ENCODE assay signal across 16 cellular contexts in the genomic region with DNA sequence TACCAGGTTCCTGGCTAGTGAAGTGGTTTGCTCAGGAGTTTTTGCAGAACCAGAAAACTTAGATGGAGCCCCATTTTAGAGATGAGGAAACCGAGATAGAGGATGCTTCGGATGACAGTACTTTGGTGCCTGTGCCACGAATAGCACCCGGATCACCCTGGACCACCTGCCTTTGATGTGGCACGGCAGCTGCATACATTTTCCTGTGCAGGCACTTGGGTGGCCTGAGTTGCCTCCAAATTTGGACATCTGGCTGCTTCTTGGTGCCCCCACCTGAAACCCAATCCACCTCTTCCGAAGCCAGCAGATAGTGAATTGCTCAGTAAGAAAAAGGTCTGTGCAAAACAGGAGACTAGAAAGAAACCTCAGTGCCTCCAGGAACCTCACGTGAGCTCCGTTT.
DNase-seq lines count a peak whose midpoint lies in the region; ATAC-seq and TF ChIP-seq lines count a peak whose summit lies in the region.
"Had no signal": no experiment of that assay in that cellular context is flagged by ENCODE, and none has a peak within 500 bp of the region (broad histone marks: within the 10 kb centered on the region; RNA-seq: fewer than 3 reads in every experiment).

No MANE protein-coding gene starts in this region.

- CTCF ChIA-PET in CD4-positive, alpha-beta T cell (lab: Charles Lee) = no interaction called here

- H3K9me3 ChIP-seq in CD4-positive, alpha-beta T cell (ENCODE audit: control insufficient read depth, low read length) = no peaks in the 10 kb centered on the region
- H3K9me3 ChIP-seq: esophagus muscularis mucosa, heart left ventricle, testis had no signal

- DNase-seq in CD4-positive, alpha-beta T cell = no peak
- DNase-seq in Jurkat, Clone E6-1 (ENCODE audit: low read depth, low spot score) = peak; percentile 97
- DNase-seq in activated T-cell treated with anti-CD3 and anti-CD28 coated beads, Interleukin-2, amount 50 U/mL, for 72 hours = no peak
- DNase-seq in nephron progenitor cell (no peak), RPMI8226 (no peak), erythroblast (lab: John Stamatoyannopoulos, UW) (no peak), medulla oblongata (ENCODE audit: extremely low spot score) (no peak)
- DNase-seq: CD8-positive, alpha-beta T cell; heart left ventricle; Kasumi-1; NCI-H187; NCI-H524 treated with DMSO at 0.1 percent for 48 hours; stimulated activated CD4-positive, alpha-beta T cell treated with anti-CD3 and anti-CD28 coated beads, Interleukin-15, amount 100 ng/mL, for 24 hours; testis had no signal

- H3K9me3 Mint-ChIP-seq in CD4-positive, alpha-beta T cell = no peaks in the 10 kb centered on the region
- H3K9me3 Mint-ChIP-seq in activated T-cell treated with anti-CD3 and anti-CD28 coated beads, Interleukin-2, amount 50 U/mL, for 72 hours = no peaks in the 10 kb centered on the region
- no peaks in the 10 kb centered on the region for H3K9me3 Mint-ChIP-seq in nephron progenitor cell
- H3K9me3 Mint-ChIP-seq: CD8-positive, alpha-beta T cell had no signal

- no peak overlapping the region for H3K27ac ChIP-seq in CD4-positive, alpha-beta T cell (ENCODE audit: low read depth, low read length)
- H3K27ac ChIP-seq: coronary artery, esophagus muscularis mucosa, testis had no signal

- no peak for TF ChIP-seq CTCF in CD4-positive, alpha-beta T cell (IDR thresholded peaks at IDR 0.05)
- TF ChIP-seq CTCF in nephron progenitor cell (IDR thresholded peaks at IDR 0.05) = no peak

- ATAC-seq in CD4-positive, alpha-beta T cell (ENCODE audit: poor library complexity) = no peak
- no peak for ATAC-seq in activated T-cell treated with anti-CD3 and anti-CD28 coated beads, Interleukin-2, amount 50 U/mL, for 72 hours (replicated peaks in 1 of 2)
- ATAC-seq: CD8-positive, alpha-beta T cell; heart left ventricle had no signal

- no peak for TF ChIP-seq POLR2A in erythroblast (IDR thresholded peaks at IDR 0.05; ENCODE audit: low read length)

- no peaks in the 10 kb centered on the region for H3K27me3 ChIP-seq in CD4-positive, alpha-beta T cell (ENCODE audit: control insufficient read depth, insufficient read depth, low read length)
- H3K27me3 ChIP-seq: esophagus muscularis mucosa, heart left ventricle, testis had no signal

- no peak overlapping the region for H3K4me3 ChIP-seq in Jurkat, Clone E6-1 (ENCODE audit: low read length)
- H3K4me3 ChIP-seq: coronary artery, esophagus muscularis mucosa, heart left ventricle, testis had no signal

- no peaks in the 10 kb centered on the region for H3K27me3 Mint-ChIP-seq in CD4-positive, alpha-beta T cell
- no peaks in the 10 kb centered on the region for H3K27me3 Mint-ChIP-seq in activated T-cell treated with anti-CD3 and anti-CD28 coated beads, Interleukin-2, amount 50 U/mL, for 72 hours (ENCODE audit: low read depth)
- H3K27me3 Mint-ChIP-seq in nephron progenitor cell (ENCODE audit: low read depth, poor library complexity) = peaks cover 4% of the 10 kb centered on the region

- H3K4me1 Mint-ChIP-seq in CD4-positive, alpha-beta T cell (ENCODE audit: low read depth) = peaks cover 42% of the 10 kb centered on the region
- H3K4me1 Mint-ChIP-seq in activated T-cell treated with anti-CD3 and anti-CD28 coated beads, Interleukin-2, amount 50 U/mL, for 72 hours (ENCODE audit: low read depth) = peaks cover 94% of the 10 kb centered on the region
- peaks cover 85% of the 10 kb centered on the region for H3K4me1 Mint-ChIP-seq in nephron progenitor cell

- H3K27ac Mint-ChIP-seq in CD4-positive, alpha-beta T cell = peak overlapping the region; percentile 0
- no peak overlapping the region for H3K27ac Mint-ChIP-seq in activated T-cell treated with anti-CD3 and anti-CD28 coated beads, Interleukin-2, amount 50 U/mL, for 72 hours
- H3K27ac Mint-ChIP-seq in nephron progenitor cell = peak overlapping the region; percentile 36
- H3K27ac Mint-ChIP-seq: CD8-positive, alpha-beta T cell had no signal

- POLR2A ChIA-PET in CD4-positive, alpha-beta T cell (lab: Charles Lee) = no interaction called here

- intact Hi-C loops in CD4-positive, alpha-beta T cell (cut with DNase I, micrococcal nuclease) = loop anchor here in 1 of 2 experiments (5.0 to 10.0 kb wide), 2 partner anchors 86 to 141 kb away; a partner anchor contains a TSS

- no peaks in the 10 kb centered on the region for H3K36me3 Mint-ChIP-seq in CD4-positive, alpha-beta T cell (ENCODE audit: low read depth)
- H3K36me3 Mint-ChIP-seq in activated T-cell treated with anti-CD3 and anti-CD28 coated beads, Interleukin-2, amount 50 U/mL, for 72 hours (ENCODE audit: insufficient read depth in 2 of 2) = peaks cover 0 to 1% of the 10 kb centered on the region in 2 donors
- H3K36me3 Mint-ChIP-seq in nephron progenitor cell (ENCODE audit: low read depth) = no peaks in the 10 kb centered on the region
- H3K36me3 Mint-ChIP-seq: CD8-positive, alpha-beta T cell had no signal

- H3K4me3 Mint-ChIP-seq in CD4-positive, alpha-beta T cell = no peak overlapping the region
- H3K4me3 Mint-ChIP-seq in activated T-cell treated with anti-CD3 and anti-CD28 coated beads, Interleukin-2, amount 50 U/mL, for 72 hours = peak overlapping the region; percentile 81 to 84
- no peak overlapping the region for H3K4me3 Mint-ChIP-seq in nephron progenitor cell
- H3K4me3 Mint-ChIP-seq: CD8-positive, alpha-beta T cell had no signal

Comparison
In these comparisons a context has a peak if more than half of its experiments do, and no peak if none do; other contexts are left out.
1. H3K4me3 Mint-ChIP-seq: peak in activated T-cell treated with anti-CD3 and anti-CD28 coated beads, Interleukin-2, amount 50 U/mL, for 72 hours (2 of 2); none in CD4-positive, alpha-beta T cell (single experiment) and nephron progenitor cell (single experiment).